Comparison of ENCODE assay signal across 8 cellular contexts in the genomic region with DNA sequence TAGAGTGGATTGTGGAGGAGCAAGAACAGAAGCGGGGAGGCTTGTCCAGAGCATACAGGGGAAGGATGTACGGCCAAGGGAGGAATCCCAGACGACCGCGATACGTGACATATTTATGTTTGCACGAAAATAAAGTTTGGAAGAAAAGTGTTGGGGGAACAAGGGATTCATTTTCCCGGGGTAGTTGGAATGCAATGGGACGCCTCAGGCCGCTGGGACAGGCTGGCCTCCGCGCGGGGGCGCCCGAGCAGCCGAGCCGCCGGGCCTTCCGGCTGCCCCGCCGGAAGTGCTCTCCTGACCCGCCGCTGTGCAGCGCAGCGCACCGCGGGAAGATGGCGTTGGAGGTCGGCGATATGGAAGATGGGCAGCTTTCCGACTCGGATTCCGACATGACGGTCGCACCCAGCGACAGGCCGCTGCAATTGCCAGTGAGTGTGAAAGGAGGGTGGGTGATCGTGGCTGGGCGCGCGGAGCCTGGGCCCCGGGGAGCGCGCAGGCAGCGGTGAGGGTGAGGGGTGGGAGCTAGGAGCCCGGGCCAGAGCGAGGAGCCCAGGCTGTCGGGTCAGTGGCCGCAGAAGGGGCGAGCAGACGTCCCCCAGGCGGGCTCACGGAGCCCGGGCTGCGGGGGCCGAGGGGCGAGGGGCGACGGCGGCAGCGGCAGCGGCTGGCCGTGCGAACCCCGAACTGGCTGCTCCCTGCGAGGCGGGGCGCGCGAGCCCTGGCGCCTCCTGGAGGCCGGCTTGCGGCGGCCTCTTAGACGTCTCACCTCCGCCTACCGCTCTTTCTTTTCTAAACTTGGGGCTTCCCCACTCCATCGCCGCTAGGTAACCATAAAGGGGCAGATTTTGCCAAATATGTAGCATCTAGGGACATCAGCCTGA. TPM values are rescaled to one million over a fixed set of nuclear protein-coding genes. Genes with fewer than 3 reads are reported as not detected.
DNase-seq lines count a peak whose midpoint lies in the region; ATAC-seq and TF ChIP-seq lines count a peak whose summit lies in the region.

Gene PHAX, plus strand, starts transcription at position 317 of the 881 bp plus-strand sequence. Its CDS starts 16 bp downstream, at position 333.

- peak; percentile 98 for ATAC-seq in GM21737 (IDR thresholded peaks at IDR 0.05; ENCODE audit: unreplicated experiment)
- ATAC-seq in thoracic aorta (ENCODE audit: insufficient number of reproducible peaks, low FRiP score, low read depth): peak; percentile 32

- CTCF ChIA-PET in activated naive CD4-positive, alpha-beta T cell treated with anti-CD3 and anti-CD28 coated beads for 36 hours (lab: Charles Lee): interaction anchor here (0.5 to 2.4 kb wide), 12 partner anchors 9 to 920 kb away, joined by 3 to 15 read pairs (median 4); no protein-coding TSS in a partner anchor

- peaks cover 42% of the 10 kb centered on the region for H3K4me1 ChIP-seq in KMS-11 (ENCODE audit: low read depth, poor library complexity, severe bottlenecking)
- H3K4me1 ChIP-seq in osteoblast (ENCODE audit: insufficient read depth, low read length): peaks cover 18% of the 10 kb centered on the region
- peaks cover 24 to 33% of the 10 kb centered on the region in 2 donors for H3K4me1 ChIP-seq in thoracic aorta (ENCODE audit: control insufficient read depth in 1 of 2, low read depth in 2 of 2)

- peak within 1 kb of the TSS; percentile 70 for H3K27ac ChIP-seq in KMS-11
- H3K27ac ChIP-seq in osteoblast (ENCODE audit: low read depth, low read length): peak within 1 kb of the TSS; percentile 59
- peak within 1 kb of the TSS; percentile 74 to 76 for H3K27ac ChIP-seq in thoracic aorta

- peak within 1 kb of the TSS; percentile 90 for H3K9ac ChIP-seq in KMS-11

- H3K4me2 ChIP-seq in KMS-11 (peak within 1 kb of the TSS; percentile 67), osteoblast (ENCODE audit: insufficient read depth, low read length) (peak within 1 kb of the TSS; percentile 84)

- H3K27ac Mint-ChIP-seq in activated naive CD4-positive, alpha-beta T cell treated with anti-CD3 and anti-CD28 coated beads for 36 hours: peak within 1 kb of the TSS; percentile 93

- no peaks in the 10 kb centered on the region for H3K9me3 Mint-ChIP-seq in activated naive CD4-positive, alpha-beta T cell treated with anti-CD3 and anti-CD28 coated beads for 36 hours

- H2AFZ ChIP-seq in KMS-11 (ENCODE audit: low read depth) (peak within 1 kb of the TSS; percentile 90), osteoblast (ENCODE audit: low read length) (peak within 1 kb of the TSS; percentile 99)

- H3K4me3 ChIP-seq in KMS-11 (IDR thresholded peaks at IDR 0.05; ENCODE audit: insufficient read depth, low read depth, low read length): no peak within 1 kb of the TSS
- peak within 1 kb of the TSS; percentile 100 for H3K4me3 ChIP-seq in osteoblast (ENCODE audit: insufficient read depth, low read length)
- H3K4me3 ChIP-seq in thoracic aorta: peak within 1 kb of the TSS; percentile 94

- H3K36me3 Mint-ChIP-seq in activated naive CD4-positive, alpha-beta T cell treated with anti-CD3 and anti-CD28 coated beads for 36 hours (ENCODE audit: low read depth): peaks cover 9% of the 10 kb centered on the region

- DNase-seq in ELF-1 (ENCODE audit: low read depth, low spot score) (peak; percentile 89), SK-MEL-5 (ENCODE audit: low read depth, low spot score) (peak; percentile 83), globus pallidus (ENCODE audit: low spot score) (peak; percentile 82), osteoblast (ENCODE audit: insufficient read length, low spot score, missing footprints) (peak; percentile 97), thoracic aorta (ENCODE audit: low spot score) (no peak)
- DNase-seq in activated naive CD4-positive, alpha-beta T cell treated with anti-CD3 and anti-CD28 coated beads for 36 hours: peak; percentile 78

- peaks cover 7% of the 10 kb centered on the region; the same call in 1 of the 2 replicates for H3K36me3 ChIP-seq in KMS-11 (ENCODE audit: insufficient read depth)
- peaks cover 23% of the 10 kb centered on the region for H3K36me3 ChIP-seq in osteoblast (ENCODE audit: insufficient read depth, low read length)
- peaks cover 12% of the 10 kb centered on the region for H3K36me3 ChIP-seq in thoracic aorta

- TF ChIP-seq CTCF in KMS-11 (conservative IDR thresholded peaks at IDR 0.05; ENCODE audit: low read depth, low read length) (peak; percentile 71), osteoblast (IDR thresholded peaks at IDR 0.05; ENCODE audit: extremely low read depth, low read depth, low read length) (peak; percentile 75), thoracic aorta (IDR thresholded peaks at IDR 0.05) (peak; percentile 68)

- peak within 1 kb of the TSS; percentile 90 for H3K4me3 Mint-ChIP-seq in activated naive CD4-positive, alpha-beta T cell treated with anti-CD3 and anti-CD28 coated beads for 36 hours

- peaks cover 34% of the 10 kb centered on the region for H3K4me1 Mint-ChIP-seq in activated naive CD4-positive, alpha-beta T cell treated with anti-CD3 and anti-CD28 coated beads for 36 hours (ENCODE audit: low read depth)

- H4K20me1 ChIP-seq in KMS-11 (ENCODE audit: insufficient read depth) (no peaks in the 10 kb centered on the region), osteoblast (ENCODE audit: insufficient read depth, low read length) (peaks cover 8% of the 10 kb centered on the region)

- H3K27me3 ChIP-seq in KMS-11 (ENCODE audit: insufficient read depth, low read depth) (no peaks in the 10 kb centered on the region), osteoblast (ENCODE audit: insufficient read depth, low read length) (no peaks in the 10 kb centered on the region), thoracic aorta (replicated peaks; ENCODE audit: insufficient read depth) (no peaks in the 10 kb centered on the region)

- in situ Hi-C loops in SK-MEL-5 (cut with HindIII; ENCODE audit: low pct_unique_long_range_greater_than_20kb, low sequenced_read_pairs): no loop called here

- H3K79me2 ChIP-seq in KMS-11 (ENCODE audit: insufficient read depth, low read depth) (peaks cover 47% of the 10 kb centered on the region), osteoblast (ENCODE audit: insufficient read depth, low read length) (peaks cover 49% of the 10 kb centered on the region)

- H3K9me3 ChIP-seq in osteoblast (ENCODE audit: low read depth, low read length) (no peaks in the 10 kb centered on the region), thoracic aorta (no peaks in the 10 kb centered on the region)

- H3K27me3 Mint-ChIP-seq in activated naive CD4-positive, alpha-beta T cell treated with anti-CD3 and anti-CD28 coated beads for 36 hours (ENCODE audit: low read depth): no peaks in the 10 kb centered on the region

- intact Hi-C loops in activated naive CD4-positive, alpha-beta T cell treated with anti-CD3 and anti-CD28 coated beads for 36 hours (cut with micrococcal nuclease): loop anchor here (1.0 to 10.0 kb wide), 12 partner anchors 24 to 1484 kb away; partner anchors contain the start of genes GRAMD2B, MARCHF3, PRRC1 and SLC12A2

RNA-seq across cellular contexts. Expression of gene PHAX, which starts in this region (rescaled TPM):
- 46.7 and 63.2 TPM in 2 replicates for total RNA-seq in SK-MEL-5 (2014; rRNA removed; shearing (Covaris generic))
- 24.2 and 40.8 TPM in 2 replicates for polyA plus RNA-seq in SK-MEL-5 (2015; cell fraction: cytosol; rRNA removed)
- polyA plus RNA-seq in SK-MEL-5 (2015; cell fraction: nucleus; rRNA removed): 3.7 and 19.2 TPM in 2 replicates
- total RNA-seq in activated naive CD4-positive, alpha-beta T cell treated with anti-CD3 and anti-CD28 coated beads for 36 hours: 10 to 100 TPM; 34.9 to 37.2 TPM
- total RNA-seq in osteoblast: 55.4 and 61.9 TPM in 2 replicates
- 10 to 100 TPM; 23.4 to 27.4 TPM for total RNA-seq in thoracic aorta
